Comparison of ENCODE assay signal across 1 cellular context in the genomic region with DNA sequence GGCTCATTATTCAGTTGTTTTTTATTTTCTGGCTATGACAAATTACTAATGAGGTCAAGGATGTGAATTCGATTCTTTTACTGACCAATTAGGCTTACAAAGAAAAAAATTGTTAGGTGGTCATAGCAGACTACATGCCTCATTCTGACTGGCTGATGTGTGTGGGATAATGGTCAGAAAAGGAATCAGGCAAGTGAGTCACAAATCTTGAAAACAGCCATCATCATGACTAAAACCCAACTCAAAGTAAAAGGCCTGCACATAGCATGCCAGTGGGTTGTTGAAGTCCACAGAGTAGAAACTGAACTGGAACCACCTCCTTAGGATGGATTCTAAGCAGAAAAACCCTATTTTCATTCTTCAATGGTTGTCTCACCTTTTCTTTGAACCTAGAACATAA.
TF ChIP-seq lines count a peak whose summit lies in the region.

No MANE protein-coding gene starts in this region.

TF ChIP-seq in GM23338, 12 proteins besides CTCF, POLR2A, EP300 and RAD21 (continued from another document):
- TF ChIP-seq, protein P1, sequence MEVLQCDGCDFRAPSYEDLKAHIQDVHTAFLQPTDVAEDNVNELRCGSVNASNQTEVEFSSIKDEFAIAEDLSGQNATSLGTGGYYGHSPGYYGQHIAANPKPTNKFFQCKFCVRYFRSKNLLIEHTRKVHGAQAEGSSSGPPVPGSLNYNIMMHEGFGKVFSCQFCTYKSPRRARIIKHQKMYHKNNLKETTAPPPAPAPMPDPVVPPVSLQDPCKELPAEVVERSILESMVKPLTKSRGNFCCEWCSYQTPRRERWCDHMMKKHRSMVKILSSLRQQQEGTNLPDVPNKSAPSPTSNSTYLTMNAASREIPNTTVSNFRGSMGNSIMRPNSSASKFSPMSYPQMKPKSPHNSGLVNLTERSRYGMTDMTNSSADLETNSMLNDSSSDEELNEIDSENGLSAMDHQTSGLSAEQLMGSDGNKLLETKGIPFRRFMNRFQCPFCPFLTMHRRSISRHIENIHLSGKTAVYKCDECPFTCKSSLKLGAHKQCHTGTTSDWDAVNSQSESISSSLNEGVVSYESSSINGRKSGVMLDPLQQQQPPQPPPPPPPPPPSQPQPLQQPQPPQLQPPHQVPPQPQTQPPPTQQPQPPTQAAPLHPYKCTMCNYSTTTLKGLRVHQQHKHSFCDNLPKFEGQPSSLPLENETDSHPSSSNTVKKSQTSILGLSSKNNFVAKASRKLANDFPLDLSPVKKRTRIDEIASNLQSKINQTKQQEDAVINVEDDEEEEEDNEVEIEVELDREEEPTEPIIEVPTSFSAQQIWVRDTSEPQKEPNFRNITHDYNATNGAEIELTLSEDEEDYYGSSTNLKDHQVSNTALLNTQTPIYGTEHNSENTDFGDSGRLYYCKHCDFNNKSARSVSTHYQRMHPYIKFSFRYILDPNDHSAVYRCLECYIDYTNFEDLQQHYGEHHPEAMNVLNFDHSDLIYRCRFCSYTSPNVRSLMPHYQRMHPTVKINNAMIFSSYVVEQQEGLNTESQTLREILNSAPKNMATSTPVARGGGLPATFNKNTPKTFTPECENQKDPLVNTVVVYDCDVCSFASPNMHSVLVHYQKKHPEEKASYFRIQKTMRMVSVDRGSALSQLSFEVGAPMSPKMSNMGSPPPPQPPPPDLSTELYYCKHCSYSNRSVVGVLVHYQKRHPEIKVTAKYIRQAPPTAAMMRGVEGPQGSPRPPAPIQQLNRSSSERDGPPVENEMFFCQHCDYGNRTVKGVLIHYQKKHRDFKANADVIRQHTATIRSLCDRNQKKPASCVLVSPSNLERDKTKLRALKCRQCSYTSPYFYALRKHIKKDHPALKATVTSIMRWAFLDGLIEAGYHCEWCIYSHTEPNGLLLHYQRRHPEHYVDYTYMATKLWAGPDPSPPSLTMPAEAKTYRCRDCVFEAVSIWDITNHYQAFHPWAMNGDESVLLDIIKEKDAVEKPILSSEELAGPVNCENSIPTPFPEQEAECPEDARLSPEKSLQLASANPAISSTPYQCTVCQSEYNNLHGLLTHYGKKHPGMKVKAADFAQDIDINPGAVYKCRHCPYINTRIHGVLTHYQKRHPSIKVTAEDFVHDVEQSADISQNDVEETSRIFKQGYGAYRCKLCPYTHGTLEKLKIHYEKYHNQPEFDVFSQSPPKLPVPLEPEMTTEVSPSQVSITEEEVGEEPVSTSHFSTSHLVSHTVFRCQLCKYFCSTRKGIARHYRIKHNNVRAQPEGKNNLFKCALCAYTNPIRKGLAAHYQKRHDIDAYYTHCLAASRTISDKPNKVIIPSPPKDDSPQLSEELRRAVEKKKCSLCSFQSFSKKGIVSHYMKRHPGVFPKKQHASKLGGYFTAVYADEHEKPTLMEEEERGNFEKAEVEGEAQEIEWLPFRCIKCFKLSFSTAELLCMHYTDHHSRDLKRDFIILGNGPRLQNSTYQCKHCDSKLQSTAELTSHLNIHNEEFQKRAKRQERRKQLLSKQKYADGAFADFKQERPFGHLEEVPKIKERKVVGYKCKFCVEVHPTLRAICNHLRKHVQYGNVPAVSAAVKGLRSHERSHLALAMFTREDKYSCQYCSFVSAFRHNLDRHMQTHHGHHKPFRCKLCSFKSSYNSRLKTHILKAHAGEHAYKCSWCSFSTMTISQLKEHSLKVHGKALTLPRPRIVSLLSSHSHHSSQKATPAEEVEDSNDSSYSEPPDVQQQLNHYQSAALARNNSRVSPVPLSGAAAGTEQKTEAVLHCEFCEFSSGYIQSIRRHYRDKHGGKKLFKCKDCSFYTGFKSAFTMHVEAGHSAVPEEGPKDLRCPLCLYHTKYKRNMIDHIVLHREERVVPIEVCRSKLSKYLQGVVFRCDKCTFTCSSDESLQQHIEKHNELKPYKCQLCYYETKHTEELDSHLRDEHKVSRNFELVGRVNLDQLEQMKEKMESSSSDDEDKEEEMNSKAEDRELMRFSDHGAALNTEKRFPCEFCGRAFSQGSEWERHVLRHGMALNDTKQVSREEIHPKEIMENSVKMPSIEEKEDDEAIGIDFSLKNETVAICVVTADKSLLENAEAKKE (CRISPR knock-in tag; IDR thresholded peaks at IDR 0.05): no peak
- TF ChIP-seq ZNF114 (CRISPR knock-in tag; IDR thresholded peaks at IDR 0.05): no peak
